In the genomic region with DNA sequence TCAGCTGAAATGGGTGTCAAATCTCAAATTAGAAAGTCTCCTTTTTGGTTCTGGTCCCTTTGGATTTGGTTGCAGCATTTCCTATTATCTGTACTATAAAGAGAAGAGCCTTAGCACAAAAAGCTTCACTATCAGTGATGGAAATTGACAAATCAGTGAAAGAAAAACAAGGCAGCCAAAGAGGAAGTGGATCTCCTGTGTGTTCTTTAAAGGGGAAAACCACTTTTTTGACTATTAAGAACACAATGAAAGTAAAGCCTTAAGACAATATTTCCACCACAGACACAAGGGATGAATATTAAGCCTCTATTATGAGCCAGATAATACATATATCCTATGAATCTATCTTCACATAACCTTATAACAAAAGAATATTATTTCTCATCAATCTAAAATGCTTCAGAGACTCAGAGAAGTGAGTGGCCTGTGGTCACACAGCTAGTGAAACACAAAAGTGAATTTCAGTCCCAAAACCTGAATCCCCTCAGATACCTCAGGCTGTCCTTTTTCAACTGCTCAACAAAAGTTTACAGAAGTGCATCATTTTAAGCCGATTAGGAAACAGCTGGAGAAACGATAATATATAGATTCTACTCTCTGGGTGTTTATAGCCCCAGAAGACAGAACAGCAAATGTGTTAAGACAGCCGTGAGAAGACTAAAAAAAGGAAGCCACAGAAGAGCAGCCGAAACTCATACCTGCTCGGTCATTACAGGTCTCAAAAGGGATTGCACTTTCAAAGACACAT, we compare ENCODE assay signal across 14 cellular contexts. TPM values are rescaled to one million over a fixed set of nuclear protein-coding genes. Genes with fewer than 3 reads are reported as not detected.
DNase-seq lines count a peak whose midpoint lies in the region; ATAC-seq lines count a peak whose summit lies in the region.
"Had no signal": no experiment of that assay in that cellular context is flagged by ENCODE, and none has a peak within 500 bp of the region (broad histone marks: within the 10 kb centered on the region; RNA-seq: fewer than 3 reads in every experiment).

No MANE protein-coding gene starts in this region.

- H3K27me3 Mint-ChIP-seq in stimulated activated naive B cell treated with anti-CD40 and anti-IgM and Interleukin-4, amounts not matched to agents 10 μg/mL and 1 μg/mL and 100 μg/mL, for 72 hours: no peaks in the 10 kb centered on the region
- H3K27me3 Mint-ChIP-seq in activated CD4-positive, alpha-beta T cell treated with anti-CD3 and anti-CD28 coated beads for 36 hours: peaks cover 6% of the 10 kb centered on the region

- intact Hi-C loops in activated CD4-positive, alpha-beta T cell treated with anti-CD3 and anti-CD28 coated beads for 36 hours (cut with DNase I, micrococcal nuclease): no loop called here

- CTCF ChIA-PET in activated CD4-positive, alpha-beta T cell treated with anti-CD3 and anti-CD28 coated beads for 36 hours (lab: Charles Lee): interaction anchor here (1.3 kb wide), 1 partner anchor 10 kb away, joined by 4 read pairs; no protein-coding TSS in a partner anchor

- H3K27ac Mint-ChIP-seq in stimulated activated naive B cell treated with anti-CD40 and anti-IgM and Interleukin-4, amounts not matched to agents 10 μg/mL and 1 μg/mL and 100 μg/mL, for 72 hours: no peak overlapping the region
- H3K27ac Mint-ChIP-seq in activated CD4-positive, alpha-beta T cell treated with anti-CD3 and anti-CD28 coated beads for 36 hours: no peak overlapping the region

- no peaks in the 10 kb centered on the region for H3K4me1 Mint-ChIP-seq in stimulated activated naive B cell treated with anti-CD40 and anti-IgM and Interleukin-4, amounts not matched to agents 10 μg/mL and 1 μg/mL and 100 μg/mL, for 72 hours
- H3K4me1 Mint-ChIP-seq in activated CD4-positive, alpha-beta T cell treated with anti-CD3 and anti-CD28 coated beads for 36 hours: no peaks in the 10 kb centered on the region

- H3K36me3 Mint-ChIP-seq in stimulated activated naive B cell treated with anti-CD40 and anti-IgM and Interleukin-4, amounts not matched to agents 10 μg/mL and 1 μg/mL and 100 μg/mL, for 72 hours: no peaks in the 10 kb centered on the region
- no peaks in the 10 kb centered on the region for H3K36me3 Mint-ChIP-seq in activated CD4-positive, alpha-beta T cell treated with anti-CD3 and anti-CD28 coated beads for 36 hours (ENCODE audit: low read depth)

- peak; percentile 5 for DNase-seq in NCI-H82 (lab: John Stamatoyannopoulos, UW)
- DNase-seq in NCI-H82 treated with DMSO at 0.1 percent for 48 hours (lab: John Stamatoyannopoulos, UW; ENCODE audit: unreplicated experiment): no peak
- DNase-seq in stimulated activated naive B cell treated with anti-CD40 and anti-IgM and Interleukin-4, amounts not matched to agents 10 μg/mL and 1 μg/mL and 100 μg/mL, for 72 hours: no peak
- DNase-seq in activated effector memory CD4-positive, alpha-beta T cell treated with Interleukin-2 at 50 U/mL for 16 hours: no peak
- no peak for DNase-seq in activated CD4-positive, alpha-beta T cell treated with anti-CD3 and anti-CD28 coated beads for 36 hours
- no peak for DNase-seq in NCI-H345 (lab: John Stamatoyannopoulos, UW)
- DNase-seq: foreskin melanocyte, lower lobe of right lung, NCI-H187 treated with DMSO at 0.1 percent for 48 hours, posterior cingulate gyrus had no signal

- H3K9me3 Mint-ChIP-seq in stimulated activated naive B cell treated with anti-CD40 and anti-IgM and Interleukin-4, amounts not matched to agents 10 μg/mL and 1 μg/mL and 100 μg/mL, for 72 hours: no peaks in the 10 kb centered on the region
- H3K9me3 Mint-ChIP-seq in activated CD4-positive, alpha-beta T cell treated with anti-CD3 and anti-CD28 coated beads for 36 hours (ENCODE audit: low read depth): no peaks in the 10 kb centered on the region

- no peak overlapping the region for H3K4me3 Mint-ChIP-seq in stimulated activated naive B cell treated with anti-CD40 and anti-IgM and Interleukin-4, amounts not matched to agents 10 μg/mL and 1 μg/mL and 100 μg/mL, for 72 hours
- H3K4me3 Mint-ChIP-seq in activated CD4-positive, alpha-beta T cell treated with anti-CD3 and anti-CD28 coated beads for 36 hours: no peak overlapping the region

- ATAC-seq in GM21737 (IDR thresholded peaks at IDR 0.05; ENCODE audit: unreplicated experiment) (peak; percentile 89), HG03175 (IDR thresholded peaks at IDR 0.05; ENCODE audit: unreplicated experiment) (peak; percentile 89)
- ATAC-seq in stimulated activated naive B cell treated with anti-CD40 and anti-IgM and Interleukin-4, amounts not matched to agents 10 μg/mL and 1 μg/mL and 100 μg/mL, for 72 hours (replicated peaks): peak; percentile 60 to 68
- no peak for ATAC-seq in activated CD4-positive, alpha-beta T cell treated with anti-CD3 and anti-CD28 coated beads for 36 hours
- ATAC-seq: lower lobe of right lung had no signal

- POLR2A ChIA-PET in activated CD4-positive, alpha-beta T cell treated with anti-CD3 and anti-CD28 coated beads for 36 hours (lab: Charles Lee): no interaction called here

RNA-seq across cellular contexts. Expression of a gene that starts 24.4 kb away (rescaled TPM):
- not detected for total RNA-seq in activated CD4-positive, alpha-beta T cell treated with anti-CD3 and anti-CD28 coated beads for 36 hours
- total RNA-seq: A172, lower lobe of right lung, RPMI7951 had no signal
